ENCODE assay signal across 12 cellular contexts in the genomic region with DNA sequence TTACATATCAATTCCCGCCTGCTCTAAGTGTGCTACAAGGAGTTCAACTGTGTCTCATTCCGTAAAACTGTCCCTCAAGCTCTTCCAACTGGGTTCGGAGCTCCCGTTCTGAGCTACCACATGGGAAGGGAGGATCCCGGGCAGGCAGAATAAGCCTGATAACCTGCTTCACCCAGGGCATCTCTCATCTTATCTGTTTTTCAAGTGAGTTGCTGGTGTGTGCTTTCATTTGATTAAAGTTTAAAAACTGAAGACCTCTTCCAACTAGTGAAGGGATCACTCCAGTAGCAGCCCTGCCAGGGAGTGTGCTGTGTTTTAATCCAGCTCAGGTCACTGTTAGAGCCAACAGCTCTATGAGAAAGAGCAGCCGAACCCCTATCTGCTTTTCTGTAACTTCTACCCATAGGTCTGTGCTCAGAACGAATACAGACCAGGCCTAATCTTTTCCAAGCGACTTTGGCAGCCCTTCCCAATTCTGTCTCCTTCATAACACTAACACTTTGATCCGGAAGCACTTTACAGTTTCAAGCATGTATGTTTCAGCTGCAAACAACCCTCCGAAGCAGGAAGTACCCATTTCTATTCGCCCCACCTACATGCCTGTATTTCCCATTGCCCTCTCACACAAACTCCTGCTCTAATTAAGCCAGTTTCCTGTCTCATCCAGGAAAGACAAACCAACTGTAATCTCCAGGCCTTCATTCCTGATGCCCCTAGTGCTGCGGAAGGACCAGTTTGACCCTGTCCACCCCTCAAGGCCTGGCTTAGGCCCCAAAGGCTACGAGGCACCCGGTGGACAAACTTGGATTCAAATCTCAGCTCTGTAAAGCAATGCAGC.
A peak's percentile ranks its signal among the peaks of the same experiment; 100 is the strongest.
DNase-seq lines count a peak whose midpoint lies in the region; ATAC-seq and TF ChIP-seq lines count a peak whose summit lies in the region.
"Had no signal": no experiment of that assay in that cellular context is flagged by ENCODE, and none has a peak within 500 bp of the region (broad histone marks: within the 10 kb centered on the region; RNA-seq: fewer than 3 reads in every experiment).

No MANE protein-coding gene starts in this region.

- no peaks in the 10 kb centered on the region for H3K9me3 ChIP-seq in tibial nerve

- peaks cover 69% of the 10 kb centered on the region for H3K4me1 Mint-ChIP-seq in T-helper 1 cell treated with Interleukin-12 subunit alpha and Interleukin-12 subunit beta and Interleukin-4 antibody, amounts not matched to agents 30 μg/mL and 1 μg/mL, for 36 hours (ENCODE audit: low read depth)
- H3K4me1 Mint-ChIP-seq in activated CD8-positive, alpha-beta T cell treated with anti-CD3 and anti-CD28 coated beads, Interleukin-2, amount 10 ng/mL, durations not matched to agents 7 days and 5 days (ENCODE audit: low read depth), result peaks cover 80% of the 10 kb centered on the region
- peaks cover 68% of the 10 kb centered on the region for H3K4me1 Mint-ChIP-seq in stimulated activated effector memory CD8-positive, alpha-beta T cell treated with anti-CD3 and anti-CD28 coated beads, Interleukin-12 subunit alpha, Interleukin-12 subunit beta, amount 100 ng/mL, for 72 hours

- DNase-seq in T-helper 1 cell (no peak), left colon (no peak), tibial nerve (ENCODE audit: low spot score in 2 of 2) (no peak)
- no peak for DNase-seq in activated CD8-positive, alpha-beta T cell treated with anti-CD3 and anti-CD28 coated beads, Interleukin-2, amount 10 ng/mL, durations not matched to agents 7 days and 5 days
- no peak for DNase-seq in stimulated activated effector memory CD8-positive, alpha-beta T cell treated with anti-CD3 and anti-CD28 coated beads, Interleukin-12 subunit alpha, Interleukin-12 subunit beta, amount 100 ng/mL, for 72 hours (ENCODE audit: low spot score in 2 of 2)
- DNase-seq: activated CD8-positive, alpha-beta memory T cell treated with anti-CD3 and anti-CD28 coated beads, Interleukin-2, amount 50 U/mL, for 48 hours; NCI-H1092 treated with DMSO at 0.1 percent for 48 hours; NCI-H526 treated with DMSO at 0.1 percent for 48 hours had no signal

- CTCF ChIA-PET in activated CD8-positive, alpha-beta T cell treated with anti-CD3 and anti-CD28 coated beads, Interleukin-2, amount 10 ng/mL, durations not matched to agents 7 days and 5 days (lab: Charles Lee), result interaction anchor here (0.8 to 2.8 kb wide), 6 partner anchors 100 to 149 kb away, joined by 3 to 8 read pairs (median 4); no protein-coding TSS in a partner anchor

- H3K27ac Mint-ChIP-seq in T-helper 1 cell treated with Interleukin-12 subunit alpha and Interleukin-12 subunit beta and Interleukin-4 antibody, amounts not matched to agents 30 μg/mL and 1 μg/mL, for 36 hours, result peak overlapping the region; percentile 66
- H3K27ac Mint-ChIP-seq in activated CD8-positive, alpha-beta T cell treated with anti-CD3 and anti-CD28 coated beads, Interleukin-2, amount 10 ng/mL, durations not matched to agents 7 days and 5 days, result peak overlapping the region; percentile 28
- H3K27ac Mint-ChIP-seq in stimulated activated effector memory CD8-positive, alpha-beta T cell treated with anti-CD3 and anti-CD28 coated beads, Interleukin-12 subunit alpha, Interleukin-12 subunit beta, amount 100 ng/mL, for 72 hours, result peak overlapping the region; percentile 89

- H3K4me3 ChIP-seq in tibial nerve, result no peak overlapping the region

- no peaks in the 10 kb centered on the region for H3K9me3 Mint-ChIP-seq in T-helper 1 cell treated with Interleukin-12 subunit alpha and Interleukin-12 subunit beta and Interleukin-4 antibody, amounts not matched to agents 30 μg/mL and 1 μg/mL, for 36 hours
- no peaks in the 10 kb centered on the region for H3K9me3 Mint-ChIP-seq in activated CD8-positive, alpha-beta T cell treated with anti-CD3 and anti-CD28 coated beads, Interleukin-2, amount 10 ng/mL, durations not matched to agents 7 days and 5 days (ENCODE audit: insufficient read depth)
- no peaks in the 10 kb centered on the region for H3K9me3 Mint-ChIP-seq in stimulated activated effector memory CD8-positive, alpha-beta T cell treated with anti-CD3 and anti-CD28 coated beads, Interleukin-12 subunit alpha, Interleukin-12 subunit beta, amount 100 ng/mL, for 72 hours

- ATAC-seq in activated CD8-positive, alpha-beta T cell treated with anti-CD3 and anti-CD28 coated beads, Interleukin-2, amount 10 ng/mL, durations not matched to agents 7 days and 5 days, result no peak
- ATAC-seq in left colon (peak; percentile 92), HG02852 (IDR thresholded peaks at IDR 0.05; ENCODE audit: unreplicated experiment) (no peak), HG02623 (IDR thresholded peaks at IDR 0.05; ENCODE audit: unreplicated experiment) (no peak)
- ATAC-seq in stimulated activated effector memory CD8-positive, alpha-beta T cell treated with anti-CD3 and anti-CD28 coated beads, Interleukin-12 subunit alpha, Interleukin-12 subunit beta, amount 100 ng/mL, for 72 hours, result no peak

- intact Hi-C loops in left colon (cut with DNase I, micrococcal nuclease), result no loop called here

- H3K27me3 Mint-ChIP-seq in T-helper 1 cell treated with Interleukin-12 subunit alpha and Interleukin-12 subunit beta and Interleukin-4 antibody, amounts not matched to agents 30 μg/mL and 1 μg/mL, for 36 hours (ENCODE audit: low read depth), result no peaks in the 10 kb centered on the region
- H3K27me3 Mint-ChIP-seq in activated CD8-positive, alpha-beta T cell treated with anti-CD3 and anti-CD28 coated beads, Interleukin-2, amount 10 ng/mL, durations not matched to agents 7 days and 5 days (ENCODE audit: low read depth), result no peaks in the 10 kb centered on the region

- WGBS in tibial nerve, 2 donors, result 82 to 88% methylated on average over 14 of the region's 14 CpGs

- POLR2A ChIA-PET in activated CD8-positive, alpha-beta T cell treated with anti-CD3 and anti-CD28 coated beads, Interleukin-2, amount 10 ng/mL, durations not matched to agents 7 days and 5 days (lab: Charles Lee), result interaction anchor here (0.6 to 1.5 kb wide), 2 partner anchors 61 to 696 kb away, joined by 3 to 4 read pairs; a partner anchor contains a TSS

- H3K27ac ChIP-seq in tibial nerve, result no peak overlapping the region
- H3K27ac ChIP-seq: 22Rv1 had no signal

- no peak overlapping the region for H3K4me3 Mint-ChIP-seq in T-helper 1 cell treated with Interleukin-12 subunit alpha and Interleukin-12 subunit beta and Interleukin-4 antibody, amounts not matched to agents 30 μg/mL and 1 μg/mL, for 36 hours
- no peak overlapping the region for H3K4me3 Mint-ChIP-seq in activated CD8-positive, alpha-beta T cell treated with anti-CD3 and anti-CD28 coated beads, Interleukin-2, amount 10 ng/mL, durations not matched to agents 7 days and 5 days
- no peak overlapping the region for H3K4me3 Mint-ChIP-seq in stimulated activated effector memory CD8-positive, alpha-beta T cell treated with anti-CD3 and anti-CD28 coated beads, Interleukin-12 subunit alpha, Interleukin-12 subunit beta, amount 100 ng/mL, for 72 hours

- H3K27me3 ChIP-seq in tibial nerve, result no peaks in the 10 kb centered on the region

- TF ChIP-seq EP300 in tibial nerve (IDR thresholded peaks at IDR 0.05), result peak in 1 of 2 donors; percentile 8

- peaks cover 0 to 53% (median 0%) of the 10 kb centered on the region in 3 donors for H3K36me3 ChIP-seq in tibial nerve

- no peak for TF ChIP-seq CTCF in tibial nerve (IDR thresholded peaks at IDR 0.05)

- peaks cover 55% of the 10 kb centered on the region for H3K36me3 Mint-ChIP-seq in T-helper 1 cell treated with Interleukin-12 subunit alpha and Interleukin-12 subunit beta and Interleukin-4 antibody, amounts not matched to agents 30 μg/mL and 1 μg/mL, for 36 hours (ENCODE audit: low read depth)
- H3K36me3 Mint-ChIP-seq in activated CD8-positive, alpha-beta T cell treated with anti-CD3 and anti-CD28 coated beads, Interleukin-2, amount 10 ng/mL, durations not matched to agents 7 days and 5 days (ENCODE audit: low read depth), result peaks cover 65% of the 10 kb centered on the region
- peaks cover 91% of the 10 kb centered on the region for H3K36me3 Mint-ChIP-seq in stimulated activated effector memory CD8-positive, alpha-beta T cell treated with anti-CD3 and anti-CD28 coated beads, Interleukin-12 subunit alpha, Interleukin-12 subunit beta, amount 100 ng/mL, for 72 hours

- TF ChIP-seq POLR2A in tibial nerve (IDR thresholded peaks at IDR 0.05), result no peak

- peaks cover 0 to 40% (median 17%) of the 10 kb centered on the region in 4 donors for H3K4me1 ChIP-seq in tibial nerve

Comparison
In these comparisons a context has a peak if more than half of its experiments do, and no peak if none do; other contexts are left out.
1. H3K27ac Mint-ChIP-seq: peak in every context shown above with its lines; median percentile 89 in stimulated activated effector memory CD8-positive, alpha-beta T cell treated with anti-CD3 and anti-CD28 coated beads, Interleukin-12 subunit alpha, Interleukin-12 subunit beta, amount 100 ng/mL, for 72 hours; 66 in T-helper 1 cell treated with Interleukin-12 subunit alpha and Interleukin-12 subunit beta and Interleukin-4 antibody, amounts not matched to agents 30 μg/mL and 1 μg/mL, for 36 hours; 28 in activated CD8-positive, alpha-beta T cell treated with anti-CD3 and anti-CD28 coated beads, Interleukin-2, amount 10 ng/mL, durations not matched to agents 7 days and 5 days.